In the genomic region with DNA sequence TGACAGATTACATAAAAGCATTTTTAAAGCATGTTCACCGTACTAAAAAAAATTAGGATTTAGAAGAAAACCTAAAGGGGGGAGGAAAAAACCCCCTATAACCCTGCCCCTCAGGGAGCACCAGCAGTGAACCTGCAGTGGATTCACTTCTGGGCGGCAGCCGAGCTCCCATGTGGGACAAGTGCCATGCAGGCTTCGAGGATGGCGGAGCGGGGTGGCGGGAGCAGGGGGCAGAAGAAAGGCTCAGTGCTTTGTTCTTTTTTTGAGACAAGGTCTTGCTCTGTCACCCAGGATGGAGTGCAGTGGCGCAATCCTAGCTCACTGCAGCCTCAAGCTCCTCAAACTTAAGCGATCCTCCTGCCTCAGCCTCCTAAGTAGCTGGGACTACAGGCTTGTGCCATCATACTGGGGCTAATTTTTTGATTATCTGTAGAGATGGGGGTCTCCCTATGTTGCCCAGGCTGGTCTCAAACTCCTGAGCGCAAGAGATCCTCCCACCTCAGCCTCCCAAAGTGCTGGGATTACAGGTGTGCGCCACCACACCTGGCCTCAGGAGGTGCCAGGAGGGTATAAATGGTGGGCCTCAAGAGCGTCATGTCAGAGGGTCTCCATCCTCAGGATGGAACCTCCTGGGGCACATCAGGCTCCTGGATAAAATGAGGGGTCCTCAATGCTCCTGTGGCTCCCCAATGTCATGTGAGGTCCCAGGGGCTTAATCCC, we compare ENCODE assay signal across 1 cellular context.
TF ChIP-seq lines count a peak whose summit lies in the region.

No MANE protein-coding gene starts in this region.

TF ChIP-seq in K562, 482 proteins besides CTCF, POLR2A, EP300 and RAD21 (continued from another document and continues in another):
- TF ChIP-seq ZNF408 (CRISPR knock-in tag; IDR thresholded peaks at IDR 0.05; ENCODE audit: low read depth) (no peak), ZNF384 (IDR thresholded peaks at IDR 0.05; ENCODE audit: low read depth, low read length) (no peak), ZNF143 (CRISPR knock-in tag; IDR thresholded peaks at IDR 0.05) (no peak), NFE2L1 (tag; IDR thresholded peaks at IDR 0.05; ENCODE audit: borderline replicate concordance, low read depth) (no peak), TAL1 (IDR thresholded peaks at IDR 0.05) (no peak), ZBTB1 (CRISPR knock-in tag; IDR thresholded peaks at IDR 0.05; ENCODE audit: borderline replicate concordance, low read depth) (no peak; the same call in 1 of the 2 replicates), FOXO4 (CRISPR knock-in tag; IDR thresholded peaks at IDR 0.05) (0 out of 2 replicates have a peak, but pooled peaks have one; percentile 45), EP400 (IDR thresholded peaks at IDR 0.05) (no peak), TCF7L2 (IDR thresholded peaks at IDR 0.05; ENCODE audit: low read depth, low read length) (no peak), COPS2 (conservative IDR thresholded peaks at IDR 0.05) (no peak), U2AF2 (optimal IDR thresholded peaks at IDR 0.05; ENCODE audit: low read depth, low read length) (no peak), ZNF780A (CRISPR knock-in tag; IDR thresholded peaks at IDR 0.05) (no peak), HDAC3 (IDR thresholded peaks at IDR 0.05; ENCODE audit: borderline replicate concordance, partially characterized antibody) (no peak), RBM17 (IDR thresholded peaks at IDR 0.05; ENCODE audit: borderline replicate concordance, low read depth, low read length) (no peak), ETV6 (IDR thresholded peaks at IDR 0.05; ENCODE audit: borderline replicate concordance in 1 of 2, low read depth in 2 of 2, low read length in 1 of 2) (no peak), ETV6 (CRISPR knock-in tag; IDR thresholded peaks at IDR 0.05; ENCODE audit: borderline replicate concordance) (no peak), ARNT (IDR thresholded peaks at IDR 0.05) (no peak), SUPT5H (IDR thresholded peaks at IDR 0.05) (peak; percentile 49; the same call in 1 of the 2 replicates), RBM22 (IDR thresholded peaks at IDR 0.05; ENCODE audit: low read depth, low read length, poor library complexity, severe bottlenecking) (no peak), ZNF766 (CRISPR knock-in tag; conservative IDR thresholded peaks at IDR 0.05) (no peak), HDGF (IDR thresholded peaks at IDR 0.05) (no peak), PCBP2 (IDR thresholded peaks at IDR 0.05; ENCODE audit: low read depth, low read length, poor library complexity, severe bottlenecking) (no peak), RBM15 (IDR thresholded peaks at IDR 0.05; ENCODE audit: insufficient read depth, low read length) (no peak), ZNF23 (CRISPR knock-in tag; IDR thresholded peaks at IDR 0.05) (no peak), ATF3 (IDR thresholded peaks at IDR 0.05) (no peak), ATF3 (CRISPR knock-in tag; conservative IDR thresholded peaks at IDR 0.05) (0 out of 2 replicates have a peak, but pooled peaks have one; percentile 22), BCOR (IDR thresholded peaks at IDR 0.05) (peak; percentile 62; the same call in 1 of the 2 replicates), ZNF57 (CRISPR knock-in tag; IDR thresholded peaks at IDR 0.05) (peak; percentile 45; the same call in 1 of the 2 replicates), RBFOX2 (IDR thresholded peaks at IDR 0.05; ENCODE audit: low read depth, low read length) (no peak), PRMT5 (CRISPR knock-in tag; IDR thresholded peaks at IDR 0.05) (no peak), ZNF644 (tag; IDR thresholded peaks at IDR 0.05; ENCODE audit: low read depth) (no peak), NBN (IDR thresholded peaks at IDR 0.05; ENCODE audit: low read depth) (no peak), OTX1 (CRISPR knock-in tag; IDR thresholded peaks at IDR 0.05) (no peak), XRCC3 (IDR thresholded peaks at IDR 0.05) (no peak), XRCC5 (IDR thresholded peaks at IDR 0.05; ENCODE audit: low read depth, low read length) (no peak), GTF2A2 (tag; IDR thresholded peaks at IDR 0.05) (no peak), CBFA2T2 (conservative IDR thresholded peaks at IDR 0.05) (0 out of 2 replicates have a peak, but pooled peaks have one; percentile 1), ZNF324 (CRISPR knock-in tag; IDR thresholded peaks at IDR 0.05) (no peak), POLR2B (IDR thresholded peaks at IDR 0.05; ENCODE audit: low read depth, partially characterized antibody) (peak; percentile 33), PPARD (CRISPR knock-in tag; IDR thresholded peaks at IDR 0.05) (no peak; the same call in 1 of the 2 replicates), HNRNPLL (IDR thresholded peaks at IDR 0.05; ENCODE audit: low read depth, low read length, poor library complexity, severe bottlenecking) (no peak), MCM5 (IDR thresholded peaks at IDR 0.05; ENCODE audit: low read depth) (no peak), ZNF561 (CRISPR knock-in tag; conservative IDR thresholded peaks at IDR 0.05) (no peak)
- TF ChIP-seq, protein P1, sequence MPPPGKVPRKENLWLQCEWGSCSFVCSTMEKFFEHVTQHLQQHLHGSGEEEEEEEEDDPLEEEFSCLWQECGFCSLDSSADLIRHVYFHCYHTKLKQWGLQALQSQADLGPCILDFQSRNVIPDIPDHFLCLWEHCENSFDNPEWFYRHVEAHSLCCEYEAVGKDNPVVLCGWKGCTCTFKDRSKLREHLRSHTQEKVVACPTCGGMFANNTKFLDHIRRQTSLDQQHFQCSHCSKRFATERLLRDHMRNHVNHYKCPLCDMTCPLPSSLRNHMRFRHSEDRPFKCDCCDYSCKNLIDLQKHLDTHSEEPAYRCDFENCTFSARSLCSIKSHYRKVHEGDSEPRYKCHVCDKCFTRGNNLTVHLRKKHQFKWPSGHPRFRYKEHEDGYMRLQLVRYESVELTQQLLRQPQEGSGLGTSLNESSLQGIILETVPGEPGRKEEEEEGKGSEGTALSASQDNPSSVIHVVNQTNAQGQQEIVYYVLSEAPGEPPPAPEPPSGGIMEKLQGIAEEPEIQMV (tag; conservative IDR thresholded peaks at IDR 0.05; ENCODE audit: low read depth): no peak
- TF ChIP-seq, protein P2, sequence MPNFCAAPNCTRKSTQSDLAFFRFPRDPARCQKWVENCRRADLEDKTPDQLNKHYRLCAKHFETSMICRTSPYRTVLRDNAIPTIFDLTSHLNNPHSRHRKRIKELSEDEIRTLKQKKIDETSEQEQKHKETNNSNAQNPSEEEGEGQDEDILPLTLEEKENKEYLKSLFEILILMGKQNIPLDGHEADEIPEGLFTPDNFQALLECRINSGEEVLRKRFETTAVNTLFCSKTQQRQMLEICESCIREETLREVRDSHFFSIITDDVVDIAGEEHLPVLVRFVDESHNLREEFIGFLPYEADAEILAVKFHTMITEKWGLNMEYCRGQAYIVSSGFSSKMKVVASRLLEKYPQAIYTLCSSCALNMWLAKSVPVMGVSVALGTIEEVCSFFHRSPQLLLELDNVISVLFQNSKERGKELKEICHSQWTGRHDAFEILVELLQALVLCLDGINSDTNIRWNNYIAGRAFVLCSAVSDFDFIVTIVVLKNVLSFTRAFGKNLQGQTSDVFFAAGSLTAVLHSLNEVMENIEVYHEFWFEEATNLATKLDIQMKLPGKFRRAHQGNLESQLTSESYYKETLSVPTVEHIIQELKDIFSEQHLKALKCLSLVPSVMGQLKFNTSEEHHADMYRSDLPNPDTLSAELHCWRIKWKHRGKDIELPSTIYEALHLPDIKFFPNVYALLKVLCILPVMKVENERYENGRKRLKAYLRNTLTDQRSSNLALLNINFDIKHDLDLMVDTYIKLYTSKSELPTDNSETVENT (CRISPR knock-in tag; IDR thresholded peaks at IDR 0.05): no peak
- TF ChIP-seq, protein P3, sequence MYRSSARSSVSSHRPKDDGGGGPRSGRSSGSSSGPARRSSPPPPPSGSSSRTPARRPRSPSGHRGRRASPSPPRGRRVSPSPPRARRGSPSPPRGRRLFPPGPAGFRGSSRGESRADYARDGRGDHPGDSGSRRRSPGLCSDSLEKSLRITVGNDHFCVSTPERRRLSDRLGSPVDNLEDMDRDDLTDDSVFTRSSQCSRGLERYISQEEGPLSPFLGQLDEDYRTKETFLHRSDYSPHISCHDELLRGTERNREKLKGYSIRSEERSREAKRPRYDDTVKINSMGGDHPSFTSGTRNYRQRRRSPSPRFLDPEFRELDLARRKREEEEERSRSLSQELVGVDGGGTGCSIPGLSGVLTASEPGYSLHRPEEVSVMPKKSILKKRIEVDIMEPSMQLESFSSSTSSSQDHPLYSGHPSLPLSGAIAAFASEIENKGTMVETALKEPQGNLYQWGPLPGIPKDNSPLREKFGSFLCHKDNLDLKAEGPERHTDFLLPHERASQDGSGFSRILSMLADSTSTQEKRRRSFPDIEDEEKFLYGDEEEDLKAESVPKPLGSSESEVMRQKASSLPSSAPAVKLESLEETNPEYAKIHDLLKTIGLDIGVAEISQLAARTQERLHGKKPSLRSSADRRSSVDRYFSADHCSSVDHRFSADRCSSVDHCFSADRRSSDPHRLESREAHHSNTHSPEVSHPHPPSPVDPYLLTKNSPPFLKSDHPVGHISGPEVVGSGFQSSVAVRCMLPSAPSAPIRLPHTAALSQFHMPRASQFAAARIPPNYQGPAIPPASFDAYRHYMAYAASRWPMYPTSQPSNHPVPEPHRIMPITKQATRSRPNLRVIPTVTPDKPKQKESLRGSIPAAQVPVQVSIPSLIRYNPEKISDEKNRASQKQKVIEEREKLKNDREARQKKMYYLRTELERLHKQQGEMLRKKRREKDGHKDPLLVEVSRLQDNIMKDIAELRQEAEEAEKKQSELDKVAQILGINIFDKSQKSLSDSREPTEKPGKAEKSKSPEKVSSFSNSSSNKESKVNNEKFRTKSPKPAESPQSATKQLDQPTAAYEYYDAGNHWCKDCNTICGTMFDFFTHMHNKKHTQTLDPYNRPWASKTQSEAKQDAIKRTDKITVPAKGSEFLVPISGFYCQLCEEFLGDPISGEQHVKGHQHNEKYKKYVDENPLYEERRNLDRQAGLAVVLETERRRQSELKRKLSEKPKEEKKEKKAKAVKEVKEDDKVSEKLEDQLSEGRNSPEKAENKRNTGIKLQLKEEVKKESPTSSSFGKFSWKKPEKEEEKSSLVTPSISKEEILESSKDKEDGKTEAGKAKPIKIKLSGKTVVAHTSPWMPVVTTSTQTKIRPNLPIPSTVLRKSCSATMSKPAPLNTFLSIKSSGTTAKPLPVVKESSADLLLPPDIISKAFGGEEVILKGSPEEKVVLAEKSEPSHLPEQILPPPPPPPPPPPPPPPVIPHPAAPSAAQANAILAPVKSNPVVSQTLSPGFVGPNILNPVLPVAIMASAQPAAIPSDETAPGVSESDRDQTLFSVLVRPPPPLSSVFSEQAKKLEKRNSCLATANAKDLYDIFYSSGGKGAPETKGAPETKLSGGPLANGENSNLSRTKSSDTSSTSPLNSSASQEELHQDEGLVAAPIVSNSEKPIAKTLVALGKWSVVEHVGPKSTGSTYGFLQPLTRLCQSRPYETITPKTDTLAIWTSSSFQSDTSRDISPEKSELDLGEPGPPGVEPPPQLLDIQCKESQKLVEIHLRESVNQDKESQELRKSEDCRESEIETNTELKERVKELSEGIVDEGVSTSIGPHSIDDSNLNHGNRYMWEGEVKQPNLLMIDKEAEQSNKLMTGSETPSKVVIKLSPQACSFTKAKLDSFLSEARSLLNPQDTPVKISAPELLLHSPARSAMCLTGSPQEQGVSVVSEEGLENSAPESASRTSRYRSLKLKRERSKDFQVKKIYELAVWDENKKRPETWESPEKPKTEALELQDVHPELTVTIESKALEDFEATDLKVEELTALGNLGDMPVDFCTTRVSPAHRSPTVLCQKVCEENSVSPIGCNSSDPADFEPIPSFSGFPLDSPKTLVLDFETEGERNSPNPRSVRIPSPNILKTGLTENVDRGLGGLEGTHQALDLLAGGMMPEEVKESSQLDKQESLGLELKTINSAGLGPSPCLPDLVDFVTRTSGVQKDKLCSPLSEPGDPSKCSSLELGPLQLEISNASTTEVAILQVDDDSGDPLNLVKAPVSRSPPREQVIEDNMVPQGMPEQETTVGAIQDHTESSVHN (IDR thresholded peaks at IDR 0.05; ENCODE audit: borderline replicate concordance in 1 of 2, low read depth in 1 of 2): no peak
- TF ChIP-seq, protein P4, sequence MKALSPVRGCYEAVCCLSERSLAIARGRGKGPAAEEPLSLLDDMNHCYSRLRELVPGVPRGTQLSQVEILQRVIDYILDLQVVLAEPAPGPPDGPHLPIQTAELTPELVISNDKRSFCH (CRISPR knock-in tag; IDR thresholded peaks at IDR 0.05): no peak
- TF ChIP-seq, protein P4 (tag; IDR thresholded peaks at IDR 0.05): no peak
- TF ChIP-seq, protein P5, sequence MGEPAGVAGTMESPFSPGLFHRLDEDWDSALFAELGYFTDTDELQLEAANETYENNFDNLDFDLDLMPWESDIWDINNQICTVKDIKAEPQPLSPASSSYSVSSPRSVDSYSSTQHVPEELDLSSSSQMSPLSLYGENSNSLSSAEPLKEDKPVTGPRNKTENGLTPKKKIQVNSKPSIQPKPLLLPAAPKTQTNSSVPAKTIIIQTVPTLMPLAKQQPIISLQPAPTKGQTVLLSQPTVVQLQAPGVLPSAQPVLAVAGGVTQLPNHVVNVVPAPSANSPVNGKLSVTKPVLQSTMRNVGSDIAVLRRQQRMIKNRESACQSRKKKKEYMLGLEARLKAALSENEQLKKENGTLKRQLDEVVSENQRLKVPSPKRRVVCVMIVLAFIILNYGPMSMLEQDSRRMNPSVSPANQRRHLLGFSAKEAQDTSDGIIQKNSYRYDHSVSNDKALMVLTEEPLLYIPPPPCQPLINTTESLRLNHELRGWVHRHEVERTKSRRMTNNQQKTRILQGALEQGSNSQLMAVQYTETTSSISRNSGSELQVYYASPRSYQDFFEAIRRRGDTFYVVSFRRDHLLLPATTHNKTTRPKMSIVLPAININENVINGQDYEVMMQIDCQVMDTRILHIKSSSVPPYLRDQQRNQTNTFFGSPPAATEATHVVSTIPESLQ (CRISPR knock-in tag; IDR thresholded peaks at IDR 0.05): no peak
